In the genomic region with DNA sequence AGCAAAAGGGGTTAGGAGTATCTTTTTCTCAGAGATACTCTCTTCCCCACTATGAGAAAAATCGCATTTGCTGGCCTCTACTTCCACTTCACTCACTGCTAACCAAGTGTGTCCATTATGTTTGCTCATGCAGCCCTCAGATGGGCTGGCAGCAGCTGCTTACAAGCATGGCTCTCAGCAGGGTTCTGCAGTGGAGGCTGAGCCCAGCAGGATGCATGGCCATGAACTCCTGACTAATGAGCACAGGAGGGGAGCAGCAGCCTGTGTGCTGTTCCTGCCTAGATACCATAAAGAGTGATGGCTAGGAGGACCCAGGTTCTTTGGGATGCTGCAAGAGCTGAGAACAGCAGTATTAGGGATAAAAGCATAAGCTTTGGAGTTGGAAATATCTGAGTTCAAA, we compare ENCODE assay signal across 19 cellular contexts.
A peak's percentile ranks its signal among the peaks of the same experiment; 100 is the strongest.
DNase-seq lines count a peak whose midpoint lies in the region; ATAC-seq and TF ChIP-seq lines count a peak whose summit lies in the region.
"Had no signal": no experiment of that assay in that cellular context is flagged by ENCODE, and none has a peak within 500 bp of the region (broad histone marks: within the 10 kb centered on the region; RNA-seq: fewer than 3 reads in every experiment).

No MANE protein-coding gene starts in this region.

- H3K9me3 Mint-ChIP-seq in WTC11 = no peaks in the 10 kb centered on the region
- H3K9me3 Mint-ChIP-seq: neural crest cell; stimulated activated naive B cell treated with anti-CD40 and anti-IgM and Interleukin-4, amounts not matched to agents 10 μg/mL and 1 μg/mL and 100 μg/mL, for 72 hours; T-helper 2 cell treated with Interferon-gamma antibody and Interleukin-4, amounts not matched to agents 5 μg/mL and 100 μg/mL, for 36 hours; type B pancreatic cell had no signal

- peak; percentile 47 for DNase-seq in NCI-H748 (lab: John Stamatoyannopoulos, UW; ENCODE audit: unreplicated experiment)
- DNase-seq in NCI-H748 treated with DMSO at 0.1 percent for 48 hours (lab: John Stamatoyannopoulos, UW) = no peak
- peak; percentile 65 to 90 for DNase-seq in NCI-H2081 (lab: John Stamatoyannopoulos, UW)
- no peak for DNase-seq in WTC11 (ENCODE audit: low spot score)
- DNase-seq in GM10266 (ENCODE audit: extremely low spot score) = no peak
- no peak for DNase-seq in T-helper 2 cell
- DNase-seq in stimulated activated naive CD4-positive, alpha-beta T cell (lab: John Stamatoyannopoulos, UW) = no peak
- DNase-seq: activated CD8-positive, alpha-beta memory T cell treated with anti-CD3 and anti-CD28 coated beads, Interleukin-2, amount 10 ng/mL, durations not matched to agents 7 days and 5 days; activated effector memory CD4-positive, alpha-beta T cell treated with anti-CD3 and anti-CD28 coated beads, Interleukin-2, amount 50 U/mL, for 16 hours; adrenal gland; cerebellar nuclear complex; midbrain; OCI-M1; stimulated activated CD4-positive, alpha-beta T cell treated with anti-CD3 and anti-CD28 coated beads, Interleukin-15, amount 100 ng/mL, for 24 hours; stimulated activated naive B cell treated with anti-CD40 and anti-IgM and Interleukin-4, amounts not matched to agents 10 μg/mL and 1 μg/mL and 100 μg/mL, for 72 hours had no signal

- H3K27me3 Mint-ChIP-seq in WTC11 (ENCODE audit: low read depth) = no peaks in the 10 kb centered on the region; the same call in 1 of the 2 replicates

- H3K4me3 Mint-ChIP-seq in WTC11 = no peak overlapping the region
- H3K4me3 Mint-ChIP-seq: activated CD8-positive, alpha-beta memory T cell treated with anti-CD3 and anti-CD28 coated beads, Interleukin-2, amount 10 ng/mL, durations not matched to agents 7 days and 5 days; neural crest cell; stimulated activated naive B cell treated with anti-CD40 and anti-IgM and Interleukin-4, amounts not matched to agents 10 μg/mL and 1 μg/mL and 100 μg/mL, for 72 hours; T-helper 2 cell treated with Interferon-gamma antibody and Interleukin-4, amounts not matched to agents 5 μg/mL and 100 μg/mL, for 36 hours; type B pancreatic cell had no signal

- peak; percentile 56 for ATAC-seq in WTC11
- no peak for ATAC-seq in HG02759 (IDR thresholded peaks at IDR 0.05; ENCODE audit: unreplicated experiment)
- ATAC-seq: activated CD8-positive, alpha-beta memory T cell treated with anti-CD3 and anti-CD28 coated beads, Interleukin-2, amount 10 ng/mL, durations not matched to agents 7 days and 5 days; stimulated activated naive B cell treated with anti-CD40 and anti-IgM and Interleukin-4, amounts not matched to agents 10 μg/mL and 1 μg/mL and 100 μg/mL, for 72 hours had no signal

- H3K27ac Mint-ChIP-seq in WTC11 = no peak overlapping the region
- H3K27ac Mint-ChIP-seq: activated CD8-positive, alpha-beta memory T cell treated with anti-CD3 and anti-CD28 coated beads, Interleukin-2, amount 10 ng/mL, durations not matched to agents 7 days and 5 days; stimulated activated naive B cell treated with anti-CD40 and anti-IgM and Interleukin-4, amounts not matched to agents 10 μg/mL and 1 μg/mL and 100 μg/mL, for 72 hours; T-helper 2 cell treated with Interferon-gamma antibody and Interleukin-4, amounts not matched to agents 5 μg/mL and 100 μg/mL, for 36 hours; type B pancreatic cell had no signal

- TF ChIP-seq CTCF in WTC11 (IDR thresholded peaks at IDR 0.05) (no peak), GM10266 (IDR thresholded peaks at IDR 0.05; ENCODE audit: control insufficient read depth, insufficient read depth, low read depth, missing control alignments) (no peak)

- CTCF ChIA-PET in WTC11 (lab: Charles Lee) = no interaction called here

- POLR2A ChIA-PET in WTC11 (lab: Charles Lee) = no interaction called here

- H3K4me1 Mint-ChIP-seq in WTC11 = peaks cover 10% of the 10 kb centered on the region
- H3K4me1 Mint-ChIP-seq: activated CD8-positive, alpha-beta memory T cell treated with anti-CD3 and anti-CD28 coated beads, Interleukin-2, amount 10 ng/mL, durations not matched to agents 7 days and 5 days; neural crest cell; stimulated activated naive B cell treated with anti-CD40 and anti-IgM and Interleukin-4, amounts not matched to agents 10 μg/mL and 1 μg/mL and 100 μg/mL, for 72 hours had no signal

- H3K36me3 Mint-ChIP-seq in WTC11 = no peaks in the 10 kb centered on the region
- H3K36me3 Mint-ChIP-seq: activated CD8-positive, alpha-beta memory T cell treated with anti-CD3 and anti-CD28 coated beads, Interleukin-2, amount 10 ng/mL, durations not matched to agents 7 days and 5 days; stimulated activated naive B cell treated with anti-CD40 and anti-IgM and Interleukin-4, amounts not matched to agents 10 μg/mL and 1 μg/mL and 100 μg/mL, for 72 hours; type B pancreatic cell had no signal

TF ChIP-seq in WTC11, 78 proteins besides CTCF, POLR2A, EP300 and RAD21:
- TF ChIP-seq SP1 (CRISPR knock-in tag; conservative IDR thresholded peaks at IDR 0.05) (no peak), ZNF423 (CRISPR knock-in tag; IDR thresholded peaks at IDR 0.05) (peak; percentile 81)
TF ChIP-seq in WTC11: peak in this region for 1.

Comparison
In these comparisons a context has a peak if more than half of its experiments do, and no peak if none do; other contexts are left out.
1. DNase-seq: peak in NCI-H748 (single experiment) and NCI-H2081 (2 of 2); none in NCI-H748 treated with DMSO at 0.1 percent for 48 hours (single experiment), WTC11 (single experiment), GM10266 (single experiment), T-helper 2 cell (0 of 5) and stimulated activated naive CD4-positive, alpha-beta T cell (0 of 6).